ENCODE assay signal across 9 cellular contexts in the genomic region with DNA sequence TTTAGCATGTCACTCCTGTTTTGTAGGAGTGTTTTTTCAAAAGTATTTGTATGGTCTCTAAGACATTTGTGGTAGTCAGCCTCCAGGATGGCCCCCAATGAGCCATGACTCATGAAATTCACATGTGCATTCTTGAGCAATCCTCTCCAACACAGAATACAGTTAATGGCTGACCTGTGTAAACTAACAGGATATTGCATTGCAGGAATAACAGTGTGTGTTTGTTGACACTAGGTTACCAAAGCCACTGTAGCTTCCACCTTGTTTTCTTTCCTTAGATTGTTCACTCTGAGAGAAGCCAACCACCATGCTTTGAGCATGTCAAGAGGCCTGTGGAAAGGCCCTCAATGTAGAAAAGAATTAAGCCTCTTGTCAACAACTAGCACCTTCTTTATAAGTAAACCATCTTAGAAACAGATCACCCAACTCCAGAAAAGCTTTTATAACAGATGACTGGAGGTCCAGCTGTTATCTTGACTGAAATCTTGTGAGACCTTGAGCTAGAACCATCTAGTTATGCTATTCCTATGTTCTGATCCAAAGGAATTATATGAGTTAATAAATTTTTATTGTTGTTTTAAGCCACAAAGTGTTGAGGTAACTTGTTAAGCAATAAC. TPM values are rescaled to one million over a fixed set of nuclear protein-coding genes. Genes with fewer than 3 reads are reported as not detected.
A peak's percentile ranks its signal among the peaks of the same experiment; 100 is the strongest.
DNase-seq lines count a peak whose midpoint lies in the region; ATAC-seq, FAIRE-seq and TF ChIP-seq lines count a peak whose summit lies in the region.
"Had no signal": no experiment of that assay in that cellular context is flagged by ENCODE, and none has a peak within 500 bp of the region (broad histone marks: within the 10 kb centered on the region; RNA-seq: fewer than 3 reads in every experiment).

No MANE protein-coding gene starts in this region.

- FAIRE-seq in H54 (lab: Jason Lieb, UNC) = peak; percentile 15
- FAIRE-seq: endometrium had no signal

- intact Hi-C loops in sciatic nerve (cut with DNase I) = no loop called here

- ATAC-seq in sciatic nerve (peak; percentile 41), GM18868 (IDR thresholded peaks at IDR 0.05; ENCODE audit: unreplicated experiment) (no peak), GM18517 (IDR thresholded peaks at IDR 0.05; ENCODE audit: unreplicated experiment) (no peak)

- TF ChIP-seq POLR2A in H54 (IDR thresholded peaks at IDR 0.05; ENCODE audit: low read depth, low read length) = no peak

- DNase-seq in H54 (ENCODE audit: insufficient read length, low spot score) = peak; percentile 1
- DNase-seq in OCI-M1 (lab: John Stamatoyannopoulos, UW) = peak; percentile 47
- peak; percentile 83 for DNase-seq in fibroblast of peridontal ligament (ENCODE audit: extremely low read depth)
- no peak for DNase-seq in sciatic nerve (ENCODE audit: low spot score)
- DNase-seq in amygdala (lab: John Stamatoyannopoulos, UW) = no peak
- DNase-seq: posterior cingulate gyrus had no signal

RNA-seq across cellular contexts. Expression of a gene that starts 28.5 kb away (rescaled TPM):
- total RNA-seq in sciatic nerve = 60.4 TPM

RNA-seq across cellular contexts. Expression of a gene that starts 28.9 kb away (rescaled TPM):
- total RNA-seq in sciatic nerve = 42.9 TPM

Comparison
In these comparisons a context has a peak if more than half of its experiments do, and no peak if none do; other contexts are left out.
1. DNase-seq: peak in H54 (single experiment), OCI-M1 (single experiment) and fibroblast of peridontal ligament (single experiment); none in sciatic nerve (single experiment) and amygdala (0 of 56).